ENCODE assay signal across 8 cellular contexts in genomic region chr19:3096267-3096901, GRCh38. TPM values are rescaled to one million over a fixed set of nuclear protein-coding genes. Genes with fewer than 3 reads are reported as not detected.
DNase-seq lines count a peak whose midpoint lies in the region; ATAC-seq lines count a peak whose summit lies in the region.

No MANE protein-coding gene starts in this region.

- peaks cover 12% of the 10 kb centered on the region for H3K27me3 Mint-ChIP-seq in activated T-helper 17 cell treated with anti-CD3 and anti-CD28 coated beads, Interleukin-2, amount 50 U/mL, for 72 hours

- no peak for ATAC-seq in activated T-helper 17 cell treated with anti-CD3 and anti-CD28 coated beads, Interleukin-2, amount 50 U/mL, for 72 hours (replicated peaks)
- no peak for ATAC-seq in GM19351 (IDR thresholded peaks at IDR 0.05; ENCODE audit: unreplicated experiment)

- in situ Hi-C loops in G401 (cut with HindIII; ENCODE audit: low sequenced_read_pairs), result no loop called here

- no peaks in the 10 kb centered on the region for H3K9me3 Mint-ChIP-seq in activated T-helper 17 cell treated with anti-CD3 and anti-CD28 coated beads, Interleukin-2, amount 50 U/mL, for 72 hours

- H3K4me3 Mint-ChIP-seq in activated T-helper 17 cell treated with anti-CD3 and anti-CD28 coated beads, Interleukin-2, amount 50 U/mL, for 72 hours, result peak overlapping the region; percentile 72

- DNase-seq in G401 (ENCODE audit: low spot score) (peak; percentile 24), medulla oblongata (ENCODE audit: extremely low spot score) (no peak), HuH-7 (ENCODE audit: low spot score) (no peak)
- no peak for DNase-seq in central memory CD4-positive, alpha-beta T cell

- no peak overlapping the region for H3K27ac ChIP-seq in iPS-18a (ENCODE audit: low read length)

- peak overlapping the region; percentile 14 for H3K9ac ChIP-seq in iPS-18a (ENCODE audit: low read length)
- H3K9ac ChIP-seq in skeletal muscle satellite cell (ENCODE audit: low read depth, low read length), result peak overlapping the region; percentile 99

- H3K4me2 ChIP-seq in skeletal muscle satellite cell (ENCODE audit: low read length), result peak overlapping the region; percentile 99

- H3K9me3 ChIP-seq in iPS-18a (ENCODE audit: control insufficient read depth, low read depth, low read length), result no peaks in the 10 kb centered on the region
- no peaks in the 10 kb centered on the region for H3K9me3 ChIP-seq in skeletal muscle satellite cell (replicated peaks; ENCODE audit: low read length)

- H3K4me3 ChIP-seq in iPS-18a (ENCODE audit: low read length) (peak overlapping the region; percentile 76), skeletal muscle satellite cell (ENCODE audit: low read length) (peak overlapping the region; percentile 100)

- H3K4me1 ChIP-seq in iPS-18a (ENCODE audit: control insufficient read depth, low read depth, low read length) (peaks cover 8% of the 10 kb centered on the region), skeletal muscle satellite cell (ENCODE audit: control insufficient read depth, insufficient read depth, low read length) (peaks cover 49% of the 10 kb centered on the region)

- H3K36me3 ChIP-seq in iPS-18a (ENCODE audit: control insufficient read depth, low read depth, low read length), result no peaks in the 10 kb centered on the region
- H3K36me3 ChIP-seq in skeletal muscle satellite cell (ENCODE audit: insufficient read depth, low read length), result no peaks in the 10 kb centered on the region

- peaks cover 6% of the 10 kb centered on the region for H3K27me3 ChIP-seq in iPS-18a (ENCODE audit: control insufficient read depth, insufficient read depth, low read length)
- no peaks in the 10 kb centered on the region for H3K27me3 ChIP-seq in skeletal muscle satellite cell (ENCODE audit: control insufficient read depth, insufficient read depth, low read length)

- no peaks in the 10 kb centered on the region for H3K36me3 Mint-ChIP-seq in activated T-helper 17 cell treated with anti-CD3 and anti-CD28 coated beads, Interleukin-2, amount 50 U/mL, for 72 hours (ENCODE audit: low read depth)

- H3K27ac Mint-ChIP-seq in activated T-helper 17 cell treated with anti-CD3 and anti-CD28 coated beads, Interleukin-2, amount 50 U/mL, for 72 hours, result no peak overlapping the region

- peaks cover 9% of the 10 kb centered on the region for H3K4me1 Mint-ChIP-seq in activated T-helper 17 cell treated with anti-CD3 and anti-CD28 coated beads, Interleukin-2, amount 50 U/mL, for 72 hours

RNA-seq across cellular contexts. Expression of gene GNA11, which starts 2.2 kb away (rescaled TPM):
- 42.9 and 44.0 TPM in 2 replicates for total RNA-seq in G401 (2014; rRNA removed; shearing (Covaris generic))
- total RNA-seq in activated T-helper 17 cell treated with anti-CD3 and anti-CD28 coated beads, Interleukin-2, amount 50 U/mL, for 72 hours, result 1 to 10 TPM; 1.9 to 2.6 TPM
- 51.0 and 61.8 TPM in 2 replicates for total RNA-seq in skeletal muscle satellite cell (2012; rRNA removed)

RNA-seq across cellular contexts. Expression of gene TLE5, which starts 34.1 kb away (rescaled TPM):
- 292 and 378 TPM in 2 replicates for total RNA-seq in G401 (2014; rRNA removed; shearing (Covaris generic))
- 100 to 1,000 TPM; 348 to 436 TPM for total RNA-seq in activated T-helper 17 cell treated with anti-CD3 and anti-CD28 coated beads, Interleukin-2, amount 50 U/mL, for 72 hours
- 115 and 174 TPM in 2 replicates for total RNA-seq in skeletal muscle satellite cell (2012; rRNA removed)

RNA-seq across cellular contexts. Expression of gene GNA15, which starts 39.4 kb away (rescaled TPM):
- total RNA-seq in G401 (2014; rRNA removed; shearing (Covaris generic)), result 2.8 and 3.7 TPM in 2 replicates
- total RNA-seq in activated T-helper 17 cell treated with anti-CD3 and anti-CD28 coated beads, Interleukin-2, amount 50 U/mL, for 72 hours, result 100 to 1,000 TPM; 202 to 297 TPM
- total RNA-seq in skeletal muscle satellite cell (2012; rRNA removed), result not detected in 2 replicates

Comparison
In these comparisons a context has a peak if more than half of its experiments do, and no peak if none do; other contexts are left out.
1. RNA of gene GNA11, which starts 2.2 kb away (total RNA-seq): 42.9 to 44.0 TPM in G401; 1.9 to 2.6 TPM in activated T-helper 17 cell treated with anti-CD3 and anti-CD28 coated beads, Interleukin-2, amount 50 U/mL, for 72 hours; every median in the first group is over 10 times any median in the second.
2. RNA of gene GNA15, which starts 39.4 kb away (total RNA-seq): 202 to 297 TPM in activated T-helper 17 cell treated with anti-CD3 and anti-CD28 coated beads, Interleukin-2, amount 50 U/mL, for 72 hours; 2.8 to 3.7 TPM in G401; every median in the first group is over 10 times any median in the second.